1 cellular context compared by ENCODE assay signal in the genomic region with DNA sequence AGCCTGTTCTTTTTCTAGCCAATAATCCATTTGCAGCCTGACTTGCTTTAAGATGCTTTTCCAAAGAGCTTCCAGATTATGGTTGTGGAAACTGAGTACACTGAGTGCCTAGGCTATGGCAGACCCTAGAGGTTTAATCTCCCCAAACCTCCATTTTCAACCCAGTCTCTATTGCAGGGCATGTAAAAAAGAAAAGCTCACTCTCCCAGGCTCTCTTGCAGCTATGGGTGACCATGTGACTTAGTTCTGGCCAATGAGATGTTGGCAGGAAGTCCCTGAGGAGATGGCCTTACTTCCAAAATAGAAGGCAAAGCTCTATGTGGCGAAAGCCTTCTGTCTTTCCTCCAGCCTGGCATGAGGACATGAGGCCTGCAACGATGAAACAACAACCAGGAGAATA.
TF ChIP-seq lines count a peak whose summit lies in the region.

No MANE protein-coding gene starts in this region.

TF ChIP-seq in K562, 482 proteins besides CTCF, POLR2A, EP300 and RAD21:
- TF ChIP-seq MEF2A (IDR thresholded peaks at IDR 0.05; ENCODE audit: control insufficient read depth, low read depth, low read length) (no peak), ARID3B (CRISPR knock-in tag; IDR thresholded peaks at IDR 0.05; ENCODE audit: borderline replicate concordance) (no peak), MCM2 (IDR thresholded peaks at IDR 0.05; ENCODE audit: low read depth) (no peak), TRIM24 (IDR thresholded peaks at IDR 0.05) (peak; percentile 29 to 34; a peak in 1 of 4 replicates), SFPQ (IDR thresholded peaks at IDR 0.05; ENCODE audit: low read depth, low read length) (no peak), TRIM28 (IDR thresholded peaks at IDR 0.05) (peak; percentile 91), CSDE1 (IDR thresholded peaks at IDR 0.05) (no peak), POLR2B (IDR thresholded peaks at IDR 0.05; ENCODE audit: low read depth, partially characterized antibody) (no peak), CBX3 (IDR thresholded peaks at IDR 0.05; ENCODE audit: borderline replicate concordance in 1 of 2, low read length in 2 of 2) (peak in 1 of 2 experiments; percentile 98; a peak in 2 of 3 replicates), RAD51 (IDR thresholded peaks at IDR 0.05; ENCODE audit: borderline replicate concordance, low read depth) (peak; percentile 71), HMG20B (CRISPR knock-in tag; IDR thresholded peaks at IDR 0.05) (no peak), BHLHE40 (IDR thresholded peaks at IDR 0.05; ENCODE audit: low read length) (no peak), USF2 (CRISPR knock-in tag; IDR thresholded peaks at IDR 0.05) (peak; percentile 74), NFE2L1 (tag; IDR thresholded peaks at IDR 0.05; ENCODE audit: borderline replicate concordance, low read depth) (no peak), ZNF551 (CRISPR knock-in tag; IDR thresholded peaks at IDR 0.05) (no peak), SUPT5H (IDR thresholded peaks at IDR 0.05) (no peak), YY1 (IDR thresholded peaks at IDR 0.05; ENCODE audit: borderline replicate concordance in 1 of 3, control insufficient read depth in 1 of 3, extremely low read depth in 1 of 3, insufficient read depth in 3 of 3, insufficient read length in 1 of 3, insufficient replicate concordance in 2 of 3, low read depth in 1 of 3, low read length in 2 of 3) (no peak), ZNF280A (IDR thresholded peaks at IDR 0.05; ENCODE audit: low read depth, partially characterized antibody) (peak; percentile 64), ZNF212 (CRISPR knock-in tag; IDR thresholded peaks at IDR 0.05) (no peak), SP1 (CRISPR knock-in tag; IDR thresholded peaks at IDR 0.05) (no peak), PHB2 (IDR thresholded peaks at IDR 0.05; ENCODE audit: low read depth) (no peak), GATA2 (CRISPR knock-in tag; IDR thresholded peaks at IDR 0.05) (no peak), USF1 (CRISPR knock-in tag; IDR thresholded peaks at IDR 0.05) (peak; percentile 88), NFYB (IDR thresholded peaks at IDR 0.05; ENCODE audit: extremely low read depth, insufficient read length) (peak; percentile 35)
- TF ChIP-seq, protein P1, sequence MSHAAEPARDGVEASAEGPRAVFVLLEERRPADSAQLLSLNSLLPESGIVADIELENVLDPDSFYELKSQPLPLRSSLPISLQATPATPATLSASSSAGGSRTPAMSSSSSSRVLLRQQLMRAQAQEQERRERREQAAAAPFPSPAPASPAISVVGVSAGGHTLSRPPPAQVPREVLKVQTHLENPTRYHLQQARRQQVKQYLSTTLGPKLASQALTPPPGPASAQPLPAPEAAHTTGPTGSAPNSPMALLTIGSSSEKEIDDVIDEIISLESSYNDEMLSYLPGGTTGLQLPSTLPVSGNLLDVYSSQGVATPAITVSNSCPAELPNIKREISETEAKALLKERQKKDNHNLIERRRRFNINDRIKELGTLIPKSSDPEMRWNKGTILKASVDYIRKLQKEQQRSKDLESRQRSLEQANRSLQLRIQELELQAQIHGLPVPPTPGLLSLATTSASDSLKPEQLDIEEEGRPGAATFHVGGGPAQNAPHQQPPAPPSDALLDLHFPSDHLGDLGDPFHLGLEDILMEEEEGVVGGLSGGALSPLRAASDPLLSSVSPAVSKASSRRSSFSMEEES (CRISPR knock-in tag; IDR thresholded peaks at IDR 0.05), result 0 out of 2 replicates have a peak, but pooled peaks have one; percentile 1
- TF ChIP-seq, protein P2, sequence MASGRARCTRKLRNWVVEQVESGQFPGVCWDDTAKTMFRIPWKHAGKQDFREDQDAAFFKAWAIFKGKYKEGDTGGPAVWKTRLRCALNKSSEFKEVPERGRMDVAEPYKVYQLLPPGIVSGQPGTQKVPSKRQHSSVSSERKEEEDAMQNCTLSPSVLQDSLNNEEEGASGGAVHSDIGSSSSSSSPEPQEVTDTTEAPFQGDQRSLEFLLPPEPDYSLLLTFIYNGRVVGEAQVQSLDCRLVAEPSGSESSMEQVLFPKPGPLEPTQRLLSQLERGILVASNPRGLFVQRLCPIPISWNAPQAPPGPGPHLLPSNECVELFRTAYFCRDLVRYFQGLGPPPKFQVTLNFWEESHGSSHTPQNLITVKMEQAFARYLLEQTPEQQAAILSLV (tag; IDR thresholded peaks at IDR 0.05), result no peak
- TF ChIP-seq, protein P3, sequence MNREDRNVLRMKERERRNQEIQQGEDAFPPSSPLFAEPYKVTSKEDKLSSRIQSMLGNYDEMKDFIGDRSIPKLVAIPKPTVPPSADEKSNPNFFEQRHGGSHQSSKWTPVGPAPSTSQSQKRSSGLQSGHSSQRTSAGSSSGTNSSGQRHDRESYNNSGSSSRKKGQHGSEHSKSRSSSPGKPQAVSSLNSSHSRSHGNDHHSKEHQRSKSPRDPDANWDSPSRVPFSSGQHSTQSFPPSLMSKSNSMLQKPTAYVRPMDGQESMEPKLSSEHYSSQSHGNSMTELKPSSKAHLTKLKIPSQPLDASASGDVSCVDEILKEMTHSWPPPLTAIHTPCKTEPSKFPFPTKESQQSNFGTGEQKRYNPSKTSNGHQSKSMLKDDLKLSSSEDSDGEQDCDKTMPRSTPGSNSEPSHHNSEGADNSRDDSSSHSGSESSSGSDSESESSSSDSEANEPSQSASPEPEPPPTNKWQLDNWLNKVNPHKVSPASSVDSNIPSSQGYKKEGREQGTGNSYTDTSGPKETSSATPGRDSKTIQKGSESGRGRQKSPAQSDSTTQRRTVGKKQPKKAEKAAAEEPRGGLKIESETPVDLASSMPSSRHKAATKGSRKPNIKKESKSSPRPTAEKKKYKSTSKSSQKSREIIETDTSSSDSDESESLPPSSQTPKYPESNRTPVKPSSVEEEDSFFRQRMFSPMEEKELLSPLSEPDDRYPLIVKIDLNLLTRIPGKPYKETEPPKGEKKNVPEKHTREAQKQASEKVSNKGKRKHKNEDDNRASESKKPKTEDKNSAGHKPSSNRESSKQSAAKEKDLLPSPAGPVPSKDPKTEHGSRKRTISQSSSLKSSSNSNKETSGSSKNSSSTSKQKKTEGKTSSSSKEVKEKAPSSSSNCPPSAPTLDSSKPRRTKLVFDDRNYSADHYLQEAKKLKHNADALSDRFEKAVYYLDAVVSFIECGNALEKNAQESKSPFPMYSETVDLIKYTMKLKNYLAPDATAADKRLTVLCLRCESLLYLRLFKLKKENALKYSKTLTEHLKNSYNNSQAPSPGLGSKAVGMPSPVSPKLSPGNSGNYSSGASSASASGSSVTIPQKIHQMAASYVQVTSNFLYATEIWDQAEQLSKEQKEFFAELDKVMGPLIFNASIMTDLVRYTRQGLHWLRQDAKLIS (CRISPR knock-in tag; IDR thresholded peaks at IDR 0.05), result no peak
